In genomic region chr2:12502759-12503158, GRCh38 we compare ENCODE assay signal across 9 cellular contexts.
A peak's percentile ranks its signal among the peaks of the same experiment; 100 is the strongest.
DNase-seq lines count a peak whose midpoint lies in the region; ATAC-seq and TF ChIP-seq lines count a peak whose summit lies in the region.
"Had no signal": no experiment of that assay in that cellular context is flagged by ENCODE, and none has a peak within 500 bp of the region (broad histone marks: within the 10 kb centered on the region; RNA-seq: fewer than 3 reads in every experiment).

No MANE protein-coding gene starts in this region.

- H3K36me3 ChIP-seq in lower lobe of right lung: no peaks in the 10 kb centered on the region

- H3K4me1 Mint-ChIP-seq in activated CD4-positive, alpha-beta memory T cell treated with anti-CD3 and anti-CD28 coated beads for 36 hours (ENCODE audit: low read depth): peaks cover 95% of the 10 kb centered on the region

- H3K36me3 Mint-ChIP-seq in activated CD4-positive, alpha-beta memory T cell treated with anti-CD3 and anti-CD28 coated beads for 36 hours: peaks cover 3% of the 10 kb centered on the region

- H3K4me1 ChIP-seq in lower lobe of right lung: peaks cover 11% of the 10 kb centered on the region

- H3K9me3 Mint-ChIP-seq in activated CD4-positive, alpha-beta memory T cell treated with anti-CD3 and anti-CD28 coated beads for 36 hours: no peaks in the 10 kb centered on the region

- H3K9me3 ChIP-seq in lower lobe of right lung: no peaks in the 10 kb centered on the region

- DNase-seq in AG04449 (ENCODE audit: low read depth, low spot score): peak; percentile 37
- peak; percentile 60 for DNase-seq in HFF-Myc (ENCODE audit: extremely low read depth, low read depth)
- peak; percentile 70 for DNase-seq in activated CD4-positive, alpha-beta memory T cell treated with anti-CD3 and anti-CD28 coated beads for 36 hours
- no peak for DNase-seq in lower lobe of right lung
- DNase-seq in NCI-H1930 (lab: John Stamatoyannopoulos, UW): no peak
- no peak for DNase-seq in SHP77 treated with DMSO at 0.1 percent for 48 hours (lab: John Stamatoyannopoulos, UW)
- no peak for DNase-seq in NCI-H748 (lab: John Stamatoyannopoulos, UW; ENCODE audit: unreplicated experiment)
- DNase-seq: NCI-H1105 had no signal

- no peaks in the 10 kb centered on the region for H3K27me3 ChIP-seq in lower lobe of right lung (ENCODE audit: low read depth)

- no peak for TF ChIP-seq CTCF in AG04449 (IDR thresholded peaks at IDR 0.05; ENCODE audit: insufficient read depth, low read length, missing control alignments)
- TF ChIP-seq CTCF in HFF-Myc (IDR thresholded peaks at IDR 0.05; ENCODE audit: low read depth, low read length, missing control alignments): no peak
- no peak for TF ChIP-seq CTCF in lower lobe of right lung (IDR thresholded peaks at IDR 0.05)

- peak overlapping the region; percentile 22 for H3K4me3 Mint-ChIP-seq in activated CD4-positive, alpha-beta memory T cell treated with anti-CD3 and anti-CD28 coated beads for 36 hours

- POLR2A ChIA-PET in AG04449 (lab: Yijun Ruan, JAX): no interaction called here
- POLR2A ChIA-PET in activated CD4-positive, alpha-beta memory T cell treated with anti-CD3 and anti-CD28 coated beads for 36 hours (lab: Charles Lee): interaction anchor here (1.3 to 1.7 kb wide), 2 partner anchors 12 to 199 kb away, joined by 3 to 5 read pairs; no protein-coding TSS in a partner anchor

- peak overlapping the region; percentile 79 for H3K27ac Mint-ChIP-seq in activated CD4-positive, alpha-beta memory T cell treated with anti-CD3 and anti-CD28 coated beads for 36 hours

- intact Hi-C loops in activated CD4-positive, alpha-beta memory T cell treated with anti-CD3 and anti-CD28 coated beads for 36 hours (cut with micrococcal nuclease): loop anchor here (1.0 to 5.0 kb wide), 6 partner anchors 90 to 750 kb away; no protein-coding TSS in a partner anchor
- intact Hi-C loops in lower lobe of right lung (cut with DNase I): no loop called here

- ATAC-seq in lower lobe of right lung (peak in 1 of 2 donors; percentile 57), GM21529 (IDR thresholded peaks at IDR 0.05; ENCODE audit: unreplicated experiment) (no peak)

- H3K4me3 ChIP-seq in AG04449 (ENCODE audit: low read depth, low read length) (no peak overlapping the region), HFF-Myc (replicated peaks; ENCODE audit: low read depth, low read length) (no peak overlapping the region), lower lobe of right lung (no peak overlapping the region)

- CTCF ChIA-PET in AG04449 (lab: Yijun Ruan, JAX): no interaction called here
- CTCF ChIA-PET in activated CD4-positive, alpha-beta memory T cell treated with anti-CD3 and anti-CD28 coated beads for 36 hours (lab: Charles Lee): interaction anchor here (1.4 to 2.5 kb wide), 4 partner anchors 9 to 213 kb away, joined by 3 to 12 read pairs (median 5); partner anchors contain the start of gene TRIB2

- H3K27ac ChIP-seq in lower lobe of right lung: peak overlapping the region; percentile 53

- H3K27me3 Mint-ChIP-seq in activated CD4-positive, alpha-beta memory T cell treated with anti-CD3 and anti-CD28 coated beads for 36 hours: no peaks in the 10 kb centered on the region

Comparison
In these comparisons a context has a peak if more than half of its experiments do, and no peak if none do; other contexts are left out.
1. DNase-seq: peak in AG04449 (single experiment), HFF-Myc (single experiment) and activated CD4-positive, alpha-beta memory T cell treated with anti-CD3 and anti-CD28 coated beads for 36 hours (single experiment); none in lower lobe of right lung (single experiment), NCI-H1930 (0 of 2), SHP77 treated with DMSO at 0.1 percent for 48 hours (single experiment) and NCI-H748 (single experiment).